In genomic region chr7:121212031-121212430, GRCh38 we compare ENCODE assay signal across 15 cellular contexts.
DNase-seq lines count a peak whose midpoint lies in the region; TF ChIP-seq lines count a peak whose summit lies in the region.
"Had no signal": no experiment of that assay in that cellular context is flagged by ENCODE, and none has a peak within 500 bp of the region (broad histone marks: within the 10 kb centered on the region; RNA-seq: fewer than 3 reads in every experiment).

No MANE protein-coding gene starts in this region.

- no peak for TF ChIP-seq POLR2A in suprapubic skin (IDR thresholded peaks at IDR 0.05)

- H3K4me3 ChIP-seq in hepatocyte (no peak overlapping the region), suprapubic skin (no peak overlapping the region)
- H3K4me3 ChIP-seq: GM23338 had no signal

- H3K9me2 ChIP-seq in hepatocyte (replicated peaks; ENCODE audit: insufficient read depth), result no peaks in the 10 kb centered on the region

- H3K4me1 ChIP-seq in hepatocyte (ENCODE audit: insufficient read depth) (peaks cover 3% of the 10 kb centered on the region), suprapubic skin (no peaks in the 10 kb centered on the region)

- no peaks in the 10 kb centered on the region for H3K27me3 ChIP-seq in hepatocyte
- H3K27me3 ChIP-seq in suprapubic skin, result no peaks in the 10 kb centered on the region

- H4K20me1 ChIP-seq in hepatocyte (ENCODE audit: insufficient read depth, poor library complexity, severe bottlenecking), result no peaks in the 10 kb centered on the region

- 70% methylated on average over 2 of the region's 2 CpGs for WGBS in hepatocyte (ENCODE audit: low lambda C conversion rate, missing lambda C conversion rate)
- WGBS in suprapubic skin, result 71% methylated on average over 2 of the region's 2 CpGs

- TF ChIP-seq CTCF in VCaP (conservative IDR thresholded peaks at IDR 0.05), result no peak
- no peak for TF ChIP-seq CTCF in hepatocyte (IDR thresholded peaks at IDR 0.05; ENCODE audit: poor library complexity)
- TF ChIP-seq CTCF in suprapubic skin (IDR thresholded peaks at IDR 0.05), result no peak

- no peak for TF ChIP-seq EP300 in suprapubic skin (IDR thresholded peaks at IDR 0.05)

- H3K79me2 ChIP-seq in hepatocyte, result no peaks in the 10 kb centered on the region

- DNase-seq in NCI-H1694 treated with DMSO at 0.1 percent for 48 hours (lab: John Stamatoyannopoulos, UW), result peak; percentile 25
- DNase-seq in NCI-H1694 (lab: John Stamatoyannopoulos, UW), result no peak
- DNase-seq in hepatocyte (ENCODE audit: low spot score), result no peak
- DNase-seq in suprapubic skin (ENCODE audit: low spot score in 2 of 2), result no peak
- DNase-seq in superior temporal gyrus (ENCODE audit: extremely low spot score), result no peak
- DNase-seq in AML-193 (lab: John Stamatoyannopoulos, UW), result no peak
- DNase-seq: 8988T; CD4-positive, CD25-positive, alpha-beta regulatory T cell; DMS79; EL; GDM1; H7 had no signal

- H3K27ac ChIP-seq in VCaP, result peak overlapping the region; percentile 46
- peak overlapping the region; percentile 24 for H3K27ac ChIP-seq in hepatocyte
- no peak overlapping the region for H3K27ac ChIP-seq in suprapubic skin
- H3K27ac ChIP-seq: HL-60 had no signal

- H2AFZ ChIP-seq in hepatocyte, result no peak overlapping the region
- H2AFZ ChIP-seq: GM23338 had no signal

- no peaks in the 10 kb centered on the region for H3K36me3 ChIP-seq in hepatocyte (replicated peaks; ENCODE audit: insufficient read depth, low read depth)
- no peaks in the 10 kb centered on the region for H3K36me3 ChIP-seq in suprapubic skin

- H3K9me3 ChIP-seq in hepatocyte (ENCODE audit: low read depth), result no peaks in the 10 kb centered on the region
- H3K9me3 ChIP-seq in suprapubic skin, result no peaks in the 10 kb centered on the region

- no peak overlapping the region for H3K4me2 ChIP-seq in hepatocyte
- H3K4me2 ChIP-seq: GM23338 had no signal
